In the genomic region with DNA sequence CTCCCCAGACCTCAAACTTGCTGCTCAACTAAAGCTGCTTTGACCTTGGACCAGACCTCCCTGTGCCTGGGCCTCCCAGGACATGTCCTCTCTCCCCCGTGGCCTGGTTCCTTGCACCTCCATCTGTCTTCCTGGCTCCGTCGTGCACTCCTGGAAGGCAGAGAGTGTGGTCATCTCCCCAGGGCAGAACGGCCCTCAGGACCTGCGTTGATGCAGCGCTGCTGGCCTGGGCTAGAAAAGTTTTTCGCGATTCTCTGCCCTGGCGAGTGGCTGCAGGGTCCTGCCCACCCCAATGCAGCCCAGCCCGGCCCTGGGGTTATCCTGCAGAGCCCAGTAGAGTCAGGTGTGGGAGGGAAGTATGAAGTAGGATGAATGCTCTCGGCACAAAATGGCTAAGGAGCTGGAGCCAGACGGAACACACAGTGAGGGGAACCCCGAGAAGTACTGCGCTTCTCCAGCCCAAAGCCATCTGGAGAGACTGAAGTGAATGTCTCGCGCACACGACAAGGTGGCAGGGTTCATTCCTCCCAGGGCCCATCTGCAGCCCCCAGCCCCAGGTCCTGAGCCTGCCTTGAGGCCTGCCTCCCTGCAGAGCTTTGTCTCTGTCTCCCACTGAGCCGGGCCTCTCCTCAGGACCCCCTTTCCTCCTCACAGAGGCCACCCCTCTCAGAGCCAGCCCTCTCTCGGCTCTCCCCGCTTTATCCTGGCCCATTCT, we compare ENCODE assay signal across 14 cellular contexts. TPM values are rescaled to one million over a fixed set of nuclear protein-coding genes. Genes with fewer than 3 reads are reported as not detected.
A peak's percentile ranks its signal among the peaks of the same experiment; 100 is the strongest.
DNase-seq lines count a peak whose midpoint lies in the region; ATAC-seq lines count a peak whose summit lies in the region.
"Had no signal": no experiment of that assay in that cellular context is flagged by ENCODE, and none has a peak within 500 bp of the region (broad histone marks: within the 10 kb centered on the region; RNA-seq: fewer than 3 reads in every experiment).

No MANE protein-coding gene starts in this region.

- intact Hi-C loops in Right ventricle myocardium inferior (cut with DNase I) (loop anchor here (1.0 to 2.0 kb wide), 2 partner anchors 67 to 84 kb away; no protein-coding TSS in a partner anchor), left cardiac atrium (cut with DNase I) (no loop called here), aorta (cut with DNase I) (loop anchor here (5.0 to 10.0 kb wide), 3 partner anchors 43 to 151 kb away; partner anchors contain the start of gene ATOH8 (in 1 of the 2))

- peaks cover 63% of the 10 kb centered on the region for H3K4me1 ChIP-seq in skeletal muscle satellite cell (ENCODE audit: control insufficient read depth, insufficient read depth, low read length)
- peaks cover 0 to 3% of the 10 kb centered on the region in 2 donors for H3K4me1 ChIP-seq in aorta (ENCODE audit: control insufficient read depth in 1 of 2, insufficient read depth in 2 of 2, low read length in 2 of 2)

- no peak overlapping the region for H3K4me3 ChIP-seq in skeletal muscle satellite cell (ENCODE audit: low read length)
- no peak overlapping the region for H3K4me3 ChIP-seq in aorta (ENCODE audit: low read length in 2 of 2)
- H3K4me3 ChIP-seq: adrenal gland had no signal

- no peak for ATAC-seq in Right ventricle myocardium inferior
- no peak for ATAC-seq in left cardiac atrium
- no peak for ATAC-seq in aorta (ENCODE audit: low FRiP score)
- ATAC-seq in HG03432 (IDR thresholded peaks at IDR 0.05; ENCODE audit: unreplicated experiment) = no peak

- no peaks in the 10 kb centered on the region for H3K27me3 ChIP-seq in skeletal muscle satellite cell (ENCODE audit: control insufficient read depth, insufficient read depth, low read length)
- no peaks in the 10 kb centered on the region for H3K27me3 ChIP-seq in aorta (ENCODE audit: control insufficient read depth in 1 of 2, insufficient read depth in 2 of 2, low read length in 1 of 2)
- H3K27me3 ChIP-seq: adrenal gland had no signal

- 61 to 69% methylated on average over 20 of the region's 20 CpGs for WGBS in aorta, 2 donors

- H3K36me3 ChIP-seq in skeletal muscle satellite cell (ENCODE audit: insufficient read depth, low read length) (peaks cover 17% of the 10 kb centered on the region), aorta (ENCODE audit: control insufficient read depth in 1 of 2, insufficient read depth in 2 of 2, low read length in 1 of 2) (no peaks in the 10 kb centered on the region)
- H3K36me3 ChIP-seq: adrenal gland had no signal

- DNase-seq in Right ventricle myocardium inferior (ENCODE audit: missing footprints) (peak; percentile 62), left cardiac atrium (no peak), left kidney (ENCODE audit: low read depth, low spot score) (peak; percentile 28), aorta (peak; percentile 47 to 78), OCI-M1 (lab: John Stamatoyannopoulos, UW) (no peak), COR-L47 (lab: John Stamatoyannopoulos, UW) (no peak)
- DNase-seq: activated CD4-positive, alpha-beta T cell treated with anti-CD3 and anti-CD28 coated beads for 48 hours; activated T-cell treated with anti-CD3 and anti-CD28 coated beads, Interleukin-2, amount 50 U/mL, for 24 hours; adrenal gland; CD4-positive, alpha-beta memory T cell; GF-D8; NCI-H2081 treated with DMSO at 0.1 percent for 48 hours had no signal

- H3K9ac ChIP-seq in skeletal muscle satellite cell (ENCODE audit: low read depth, low read length) = peak overlapping the region; percentile 63

- H3K4me2 ChIP-seq in skeletal muscle satellite cell (ENCODE audit: low read length) = peak overlapping the region; percentile 8

- H3K9me3 ChIP-seq in skeletal muscle satellite cell (replicated peaks; ENCODE audit: low read length) (no peaks in the 10 kb centered on the region), aorta (ENCODE audit: control insufficient read depth, low read length) (no peaks in the 10 kb centered on the region)
- H3K9me3 ChIP-seq: adrenal gland had no signal

- peak overlapping the region; percentile 34 to 68 for H3K27ac ChIP-seq in aorta (ENCODE audit: low read depth in 1 of 2, low read length in 2 of 2)

RNA-seq across cellular contexts. Expression of gene ATOH8, which starts 41.7 kb away (rescaled TPM):
- total RNA-seq in Right ventricle myocardium inferior (29.1 TPM), left cardiac atrium (10 to 100 TPM; 23.4 to 29.1 TPM), aorta (10 to 100 TPM; 56.7 to 68.5 TPM)
- total RNA-seq in skeletal muscle satellite cell (2012; rRNA removed) = 36.3 and 44.6 TPM in 2 replicates
- 10 to 100 TPM; 51.5 to 78.8 TPM for polyA plus RNA-seq in aorta
- total RNA-seq: CD4-positive, alpha-beta memory T cell had no signal
- polyA plus RNA-seq: CD4-positive, alpha-beta memory T cell had no signal

Comparison
In these comparisons a context has a peak if more than half of its experiments do, and no peak if none do; other contexts are left out.
1. DNase-seq: peak in Right ventricle myocardium inferior (single experiment), left kidney (single experiment) and aorta (2 of 2); none in left cardiac atrium (single experiment), OCI-M1 (single experiment) and COR-L47 (single experiment).
2. intact Hi-C loops: an anchor here in Right ventricle myocardium inferior (1.0 to 2.0 kb wide) and aorta (5.0 to 10.0 kb wide); none called in left cardiac atrium.